ENCODE assay signal across 22 cellular contexts in the genomic region with DNA sequence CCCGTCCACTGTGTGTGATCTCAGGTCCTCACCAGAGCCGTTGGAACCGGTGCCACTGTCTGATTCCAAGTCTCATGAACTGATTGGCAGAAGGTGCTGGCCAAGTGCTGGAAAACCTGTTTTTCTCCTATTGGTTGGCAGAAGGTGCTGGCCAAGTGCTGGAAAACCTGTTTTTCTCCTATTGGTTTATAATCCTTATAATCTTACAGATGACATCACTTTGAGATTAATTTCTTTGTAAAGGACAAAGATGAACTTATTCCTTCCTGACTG.
DNase-seq lines count a peak whose midpoint lies in the region; ATAC-seq and TF ChIP-seq lines count a peak whose summit lies in the region.
"Had no signal": no experiment of that assay in that cellular context is flagged by ENCODE, and none has a peak within 500 bp of the region (broad histone marks: within the 10 kb centered on the region; RNA-seq: fewer than 3 reads in every experiment).

No MANE protein-coding gene starts in this region.

- intact Hi-C loops in transverse colon (cut with DNase I; ENCODE audit: low total_unique reads) (no loop called here), left cardiac atrium (cut with DNase I) (no loop called here), Right ventricle myocardium inferior (cut with DNase I) (no loop called here)

- 57% methylated on average over 3 of the region's 3 CpGs; no CpG with 5 or more reads in 1 of the 2 donors for WGBS in transverse colon (ENCODE audit: low coverage in 1 of 2), 2 donors

- H3K79me2 ChIP-seq in osteoblast (ENCODE audit: insufficient read depth, low read length) (no peaks in the 10 kb centered on the region), GM23338 (replicated peaks; ENCODE audit: insufficient read depth) (no peaks in the 10 kb centered on the region)

- H3K4me2 ChIP-seq in osteoblast (ENCODE audit: insufficient read depth, low read length) (no peak overlapping the region), GM23338 (no peak overlapping the region)

- 0 out of 3 replicates have a peak, but pooled peaks cover 6% of the 10 kb centered on the region for H3K36me3 Mint-ChIP-seq in GM23338 (ENCODE audit: low read depth)
- H3K36me3 Mint-ChIP-seq: CD14-positive monocyte had no signal

- TF ChIP-seq CTCF in osteoblast (IDR thresholded peaks at IDR 0.05; ENCODE audit: extremely low read depth, low read depth, low read length) (no peak), transverse colon (IDR thresholded peaks at IDR 0.05) (no peak), GM23338 (conservative IDR thresholded peaks at IDR 0.05; ENCODE audit: low read depth in 2 of 2) (no peak)

- H3K36me3 ChIP-seq in osteoblast (ENCODE audit: insufficient read depth, low read length) = no peaks in the 10 kb centered on the region
- H3K36me3 ChIP-seq in transverse colon = no peaks in the 10 kb centered on the region
- H3K36me3 ChIP-seq in GM23338 (ENCODE audit: insufficient read depth) = peaks cover 4% of the 10 kb centered on the region; the same call in 1 of the 2 replicates

- no peaks in the 10 kb centered on the region for H4K20me1 ChIP-seq in osteoblast (ENCODE audit: insufficient read depth, low read length)
- no peaks in the 10 kb centered on the region for H4K20me1 ChIP-seq in GM23338 (replicated peaks; ENCODE audit: insufficient read depth)

- H3K4me1 ChIP-seq in osteoblast (ENCODE audit: insufficient read depth, low read length) (no peaks in the 10 kb centered on the region), transverse colon (no peaks in the 10 kb centered on the region), GM23338 (ENCODE audit: insufficient read depth) (no peaks in the 10 kb centered on the region)

- H3K9me3 ChIP-seq in osteoblast (ENCODE audit: low read depth, low read length) = no peaks in the 10 kb centered on the region
- H3K9me3 ChIP-seq in transverse colon = no peaks in the 10 kb centered on the region

- H2AFZ ChIP-seq in osteoblast (ENCODE audit: low read length) = no peak overlapping the region
- no peak overlapping the region for H2AFZ ChIP-seq in GM23338

- no peak overlapping the region for H3K4me3 Mint-ChIP-seq in GM23338
- H3K4me3 Mint-ChIP-seq: B cell, CD14-positive monocyte had no signal

- no peak for TF ChIP-seq POLR2A in transverse colon (IDR thresholded peaks at IDR 0.05)

- in situ Hi-C loops in transverse colon (cut with MboI; ENCODE audit: low pct_ligation_motif_present in 1 of 4, low pct_unique_long_range_greater_than_20kb in 1 of 4, low sequenced_read_pairs in 3 of 4) = no loop called here

- no peaks in the 10 kb centered on the region for H3K27me3 ChIP-seq in osteoblast (ENCODE audit: insufficient read depth, low read length)
- H3K27me3 ChIP-seq in transverse colon = no peaks in the 10 kb centered on the region
- no peaks in the 10 kb centered on the region for H3K27me3 ChIP-seq in GM23338 (ENCODE audit: insufficient read depth)

- H3F3A ChIP-seq in GM23338 (replicated peaks; ENCODE audit: low read depth) = no peaks in the 10 kb centered on the region

- peaks cover 24% of the 10 kb centered on the region for H3K4me1 Mint-ChIP-seq in GM23338
- H3K4me1 Mint-ChIP-seq: B cell, CD14-positive monocyte had no signal

- H3K4me3 ChIP-seq in osteoblast (ENCODE audit: insufficient read depth, low read length) (no peak overlapping the region), transverse colon (no peak overlapping the region), GM23338 (no peak overlapping the region)

- DNase-seq in SIG-M5 treated with dmso at 0.1 percent for 504 hours (lab: John Stamatoyannopoulos, UW; ENCODE audit: unreplicated experiment) = peak; percentile 1
- no peak for DNase-seq in SIG-M5 (lab: John Stamatoyannopoulos, UW)
- peak; percentile 70 for DNase-seq in cerebellum (ENCODE audit: low spot score)
- peak; percentile 11 for DNase-seq in osteoblast (ENCODE audit: insufficient read length, low spot score, missing footprints)
- peak; percentile 29 for DNase-seq in transverse colon
- DNase-seq in left cardiac atrium = no peak
- no peak for DNase-seq in Right ventricle myocardium inferior (ENCODE audit: missing footprints)
- no peak for DNase-seq in GM23338 (ENCODE audit: low spot score)
- DNase-seq: Calu3, DMS79 treated with DMSO at 0.1 percent for 48 hours, Karpas-422, NCI-H1105, NCI-H1436 treated with DMSO at 0.1 percent for 48 hours, NCI-H187 treated with DMSO at 0.1 percent for 48 hours, NCI-H2107, NCI-H524, NCI-H748 treated with DMSO at 0.1 percent for 48 hours, Right ventricle myocardium superior had no signal

- TF ChIP-seq EP300 in transverse colon (IDR thresholded peaks at IDR 0.05; ENCODE audit: low read depth) = no peak

- no peak for ATAC-seq in left cardiac atrium
- ATAC-seq in Right ventricle myocardium inferior = no peak
- ATAC-seq in GM23338 = no peak

- H3K9me2 ChIP-seq in GM23338 (ENCODE audit: insufficient read depth) = no peaks in the 10 kb centered on the region

- H3K27me3 Mint-ChIP-seq in GM23338 (ENCODE audit: insufficient read depth, low read depth, poor library complexity) = peaks cover 11% of the 10 kb centered on the region

- H3K9me3 Mint-ChIP-seq in GM23338 = peaks cover 4% of the 10 kb centered on the region; the same call in 2 of the 3 replicates

- H3K27ac ChIP-seq in osteoblast (ENCODE audit: low read depth, low read length) (no peak overlapping the region), transverse colon (no peak overlapping the region), GM23338 (ENCODE audit: low read depth) (no peak overlapping the region)
- H3K27ac ChIP-seq: 22Rv1, HL-60 had no signal

- H3K27ac Mint-ChIP-seq in GM23338 = no peak overlapping the region
- H3K27ac Mint-ChIP-seq: B cell, CD14-positive monocyte had no signal

TF ChIP-seq in GM23338, 12 proteins besides CTCF, POLR2A, EP300 and RAD21 (continues in another document):
- TF ChIP-seq CREB1 (CRISPR knock-in tag; IDR thresholded peaks at IDR 0.05; ENCODE audit: low read depth) (no peak), ZNF331 (CRISPR knock-in tag; IDR thresholded peaks at IDR 0.05; ENCODE audit: low read depth) (no peak), EZH2phosphoT487 (IDR thresholded peaks at IDR 0.05; ENCODE audit: unreplicated experiment) (no peak), POLR2AphosphoS5 (IDR thresholded peaks at IDR 0.05; ENCODE audit: low read depth) (no peak), REST (IDR thresholded peaks at IDR 0.05; ENCODE audit: unreplicated experiment) (no peak), EZH2 (IDR thresholded peaks at IDR 0.05; ENCODE audit: low read depth, unreplicated experiment) (no peak), NANOG (IDR thresholded peaks at IDR 0.05; ENCODE audit: borderline replicate concordance) (no peak), ZNF114 (CRISPR knock-in tag; IDR thresholded peaks at IDR 0.05) (no peak)
- TF ChIP-seq, protein P1, sequence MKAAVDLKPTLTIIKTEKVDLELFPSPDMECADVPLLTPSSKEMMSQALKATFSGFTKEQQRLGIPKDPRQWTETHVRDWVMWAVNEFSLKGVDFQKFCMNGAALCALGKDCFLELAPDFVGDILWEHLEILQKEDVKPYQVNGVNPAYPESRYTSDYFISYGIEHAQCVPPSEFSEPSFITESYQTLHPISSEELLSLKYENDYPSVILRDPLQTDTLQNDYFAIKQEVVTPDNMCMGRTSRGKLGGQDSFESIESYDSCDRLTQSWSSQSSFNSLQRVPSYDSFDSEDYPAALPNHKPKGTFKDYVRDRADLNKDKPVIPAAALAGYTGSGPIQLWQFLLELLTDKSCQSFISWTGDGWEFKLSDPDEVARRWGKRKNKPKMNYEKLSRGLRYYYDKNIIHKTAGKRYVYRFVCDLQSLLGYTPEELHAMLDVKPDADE (IDR thresholded peaks at IDR 0.05) = no peak

Comparison
In these comparisons a context has a peak if more than half of its experiments do, and no peak if none do; other contexts are left out.
1. DNase-seq: peak in SIG-M5 treated with dmso at 0.1 percent for 504 hours (single experiment), cerebellum (single experiment), osteoblast (single experiment) and transverse colon (single experiment); none in SIG-M5 (single experiment), left cardiac atrium (single experiment), Right ventricle myocardium inferior (single experiment) and GM23338 (single experiment).